ENCODE assay signal across 10 cellular contexts in the genomic region with DNA sequence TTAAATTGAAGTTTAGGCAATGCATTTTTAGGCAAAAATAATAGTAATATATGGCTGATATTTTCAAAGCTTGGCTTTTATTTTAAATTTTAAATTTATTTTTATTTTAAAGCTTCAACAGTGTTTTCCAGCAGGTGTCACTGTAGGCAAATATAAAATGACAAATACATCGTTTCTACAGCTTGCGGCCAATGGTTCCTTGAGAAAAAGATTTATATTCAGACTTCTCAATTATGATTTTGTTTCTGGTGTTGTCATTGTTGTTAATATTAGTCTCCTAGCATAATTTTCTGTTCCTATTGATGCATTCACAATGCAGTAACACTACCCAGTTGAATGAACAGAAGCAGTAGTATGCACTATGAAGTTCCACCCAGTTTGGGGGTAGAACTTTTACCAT.
A peak's percentile ranks its signal among the peaks of the same experiment; 100 is the strongest.
DNase-seq lines count a peak whose midpoint lies in the region; ATAC-seq and TF ChIP-seq lines count a peak whose summit lies in the region.
"Had no signal": no experiment of that assay in that cellular context is flagged by ENCODE, and none has a peak within 500 bp of the region (broad histone marks: within the 10 kb centered on the region; RNA-seq: fewer than 3 reads in every experiment).

No MANE protein-coding gene starts in this region.

- TF ChIP-seq CTCF in AG04450 (IDR thresholded peaks at IDR 0.05; ENCODE audit: low read depth, low read length): peak; percentile 39

- no peaks in the 10 kb centered on the region for H3K36me3 ChIP-seq in CD8-positive, alpha-beta memory T cell (ENCODE audit: insufficient read depth, low read length)

- no peak overlapping the region for H3K4me3 Mint-ChIP-seq in CD8-positive, alpha-beta memory T cell
- H3K4me3 Mint-ChIP-seq in stimulated activated naive B cell treated with anti-CD40 and anti-IgM and Interleukin-4, amounts not matched to agents 10 μg/mL and 1 μg/mL and 100 μg/mL, for 72 hours: no peak overlapping the region

- DNase-seq in AG04450 (ENCODE audit: low read depth, low spot score) (no peak), RPMI8226 (peak; percentile 26), glomerular endothelial cell (ENCODE audit: extremely low read depth, low read depth, low spot score) (peak; percentile 10)
- DNase-seq in Jurkat, Clone E6-1 (ENCODE audit: low read depth, low spot score): peak; percentile 9
- no peak for DNase-seq in stimulated activated CD4-positive, alpha-beta T cell treated with anti-CD3 and anti-CD28 coated beads, Interleukin-2, amount 100 ng/mL, for 24 hours
- no peak for DNase-seq in CD8-positive, alpha-beta memory T cell
- DNase-seq in stimulated activated naive B cell treated with anti-CD40 and anti-IgM and Interleukin-4, amounts not matched to agents 10 μg/mL and 1 μg/mL and 100 μg/mL, for 72 hours: no peak
- DNase-seq: stimulated activated naive CD4-positive, alpha-beta T cell had no signal

- H3K27me3 ChIP-seq in AG04450 (ENCODE audit: control insufficient read depth, insufficient read depth, low read length): no peaks in the 10 kb centered on the region
- H3K27me3 ChIP-seq in CD8-positive, alpha-beta memory T cell (ENCODE audit: insufficient read depth, low read length, poor library complexity, severe bottlenecking): no peaks in the 10 kb centered on the region

- H3K9me3 Mint-ChIP-seq in CD8-positive, alpha-beta memory T cell: peaks cover 0 to 7% (median 1%) of the 10 kb centered on the region in 5 donors
- H3K9me3 Mint-ChIP-seq in stimulated activated naive B cell treated with anti-CD40 and anti-IgM and Interleukin-4, amounts not matched to agents 10 μg/mL and 1 μg/mL and 100 μg/mL, for 72 hours: no peaks in the 10 kb centered on the region
- H3K9me3 Mint-ChIP-seq: activated T-helper 2 cell treated with anti-CD3 and anti-CD28 coated beads, Interferon-gamma antibody, Interleukin-2, Interleukin-4, amounts not matched to agents 10 μg/mL and 5 μg/mL and 100 μg/mL, durations not matched to agents 14 hours and 24 hours and 36 hours had no signal

- H3K4me1 Mint-ChIP-seq in CD8-positive, alpha-beta memory T cell: no peaks in the 10 kb centered on the region
- no peaks in the 10 kb centered on the region for H3K4me1 Mint-ChIP-seq in stimulated activated naive B cell treated with anti-CD40 and anti-IgM and Interleukin-4, amounts not matched to agents 10 μg/mL and 1 μg/mL and 100 μg/mL, for 72 hours

- POLR2A ChIA-PET in AG04450 (lab: Yijun Ruan, JAX): no interaction called here
- POLR2A ChIA-PET in CD8-positive, alpha-beta memory T cell (lab: Charles Lee): no interaction called here

- H3K9me3 ChIP-seq in AG04450 (ENCODE audit: control insufficient read depth, insufficient read depth, low read length): no peaks in the 10 kb centered on the region
- no peaks in the 10 kb centered on the region for H3K9me3 ChIP-seq in CD8-positive, alpha-beta memory T cell (ENCODE audit: low read length)

- H3K36me3 Mint-ChIP-seq in CD8-positive, alpha-beta memory T cell: no peaks in the 10 kb centered on the region
- H3K36me3 Mint-ChIP-seq in stimulated activated naive B cell treated with anti-CD40 and anti-IgM and Interleukin-4, amounts not matched to agents 10 μg/mL and 1 μg/mL and 100 μg/mL, for 72 hours: no peaks in the 10 kb centered on the region

- H3K4me1 ChIP-seq in CD8-positive, alpha-beta memory T cell (ENCODE audit: insufficient read depth, low read length): no peaks in the 10 kb centered on the region

- H3K27ac Mint-ChIP-seq in CD8-positive, alpha-beta memory T cell: no peak overlapping the region
- H3K27ac Mint-ChIP-seq in stimulated activated naive B cell treated with anti-CD40 and anti-IgM and Interleukin-4, amounts not matched to agents 10 μg/mL and 1 μg/mL and 100 μg/mL, for 72 hours: no peak overlapping the region
- H3K27ac Mint-ChIP-seq: activated T-helper 2 cell treated with anti-CD3 and anti-CD28 coated beads, Interferon-gamma antibody, Interleukin-2, Interleukin-4, amounts not matched to agents 10 μg/mL and 5 μg/mL and 100 μg/mL, durations not matched to agents 14 hours and 24 hours and 36 hours had no signal

- no peak overlapping the region for H3K4me3 ChIP-seq in AG04450 (ENCODE audit: low read depth, low read length)
- no peak overlapping the region for H3K4me3 ChIP-seq in Jurkat, Clone E6-1 (ENCODE audit: low read length)
- H3K4me3 ChIP-seq in CD8-positive, alpha-beta memory T cell (ENCODE audit: low read length): no peak overlapping the region

- CTCF ChIA-PET in AG04450 (lab: Charles Lee): interaction anchor here (1.0 to 3.2 kb wide), 11 partner anchors 10 to 1473 kb away, joined by 3 to 51 read pairs (median 6); no protein-coding TSS in a partner anchor
- CTCF ChIA-PET in CD8-positive, alpha-beta memory T cell (lab: Charles Lee): no interaction called here

- peaks cover 0 to 3% of the 10 kb centered on the region in 2 donors for H3K27me3 Mint-ChIP-seq in CD8-positive, alpha-beta memory T cell
- peaks cover 6 to 7% of the 10 kb centered on the region in 2 donors for H3K27me3 Mint-ChIP-seq in stimulated activated naive B cell treated with anti-CD40 and anti-IgM and Interleukin-4, amounts not matched to agents 10 μg/mL and 1 μg/mL and 100 μg/mL, for 72 hours

- no peak overlapping the region for H3K27ac ChIP-seq in AG04450 (ENCODE audit: low read depth, low read length)
- no peak overlapping the region for H3K27ac ChIP-seq in CD8-positive, alpha-beta memory T cell (ENCODE audit: low read depth, low read length)

- ATAC-seq in GM21825 (IDR thresholded peaks at IDR 0.05; ENCODE audit: unreplicated experiment): no peak
- no peak for ATAC-seq in stimulated activated naive B cell treated with anti-CD40 and anti-IgM and Interleukin-4, amounts not matched to agents 10 μg/mL and 1 μg/mL and 100 μg/mL, for 72 hours (replicated peaks)

Comparison
In these comparisons a context has a peak if more than half of its experiments do, and no peak if none do; other contexts are left out.
1. DNase-seq: peak in Jurkat, Clone E6-1 (single experiment), RPMI8226 (single experiment) and glomerular endothelial cell (single experiment); none in AG04450 (single experiment), stimulated activated CD4-positive, alpha-beta T cell treated with anti-CD3 and anti-CD28 coated beads, Interleukin-2, amount 100 ng/mL, for 24 hours (0 of 2), CD8-positive, alpha-beta memory T cell (0 of 5) and stimulated activated naive B cell treated with anti-CD40 and anti-IgM and Interleukin-4, amounts not matched to agents 10 μg/mL and 1 μg/mL and 100 μg/mL, for 72 hours (single experiment).